In the genomic region with DNA sequence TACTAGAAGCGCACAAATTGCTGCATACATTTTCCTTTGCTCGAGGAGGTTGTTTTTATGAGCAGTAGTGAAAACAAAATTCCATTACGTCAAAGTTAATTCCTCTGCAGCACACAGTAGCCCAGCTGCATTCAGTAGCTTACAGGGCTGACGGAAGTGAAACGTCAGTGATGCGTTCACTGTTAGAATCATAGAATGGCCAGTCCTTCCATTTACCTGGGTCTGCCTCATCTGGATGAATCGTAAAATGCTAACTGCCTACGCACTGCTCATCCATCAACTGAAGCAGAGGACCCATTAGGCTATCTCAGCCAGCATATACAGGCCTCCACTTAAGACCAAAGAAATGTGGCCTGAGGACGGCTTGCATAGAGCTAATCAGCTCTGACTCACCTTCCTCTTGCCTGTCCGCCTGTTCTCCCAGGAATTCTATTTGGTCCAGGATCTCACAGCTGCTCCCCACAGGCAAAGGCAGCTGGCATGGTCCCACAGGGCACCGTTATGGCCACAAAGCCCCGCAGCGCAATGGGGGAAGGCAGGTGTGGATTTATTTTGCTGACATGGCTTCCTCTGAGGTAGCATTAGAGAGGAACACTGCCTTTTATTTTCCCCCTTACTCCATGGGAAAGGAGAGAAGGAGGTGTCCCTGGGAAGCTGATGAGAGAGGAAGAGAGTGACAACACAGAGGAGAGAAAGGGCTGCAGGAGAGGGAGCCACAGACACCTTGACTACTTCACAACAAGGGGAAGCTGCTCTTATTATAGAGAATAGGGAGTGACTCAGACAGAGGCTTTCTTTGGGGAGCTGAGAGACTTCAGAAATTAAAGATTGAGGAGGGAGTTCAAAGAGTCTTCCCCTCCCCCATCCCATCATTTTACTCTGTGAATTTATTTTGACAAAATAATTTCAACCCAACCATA, we compare ENCODE assay signal across 12 cellular contexts.
DNase-seq lines count a peak whose midpoint lies in the region; ATAC-seq and TF ChIP-seq lines count a peak whose summit lies in the region.
"Had no signal": no experiment of that assay in that cellular context is flagged by ENCODE, and none has a peak within 500 bp of the region (broad histone marks: within the 10 kb centered on the region; RNA-seq: fewer than 3 reads in every experiment).

No MANE protein-coding gene starts in this region.

- peak overlapping the region; percentile 90 for H3K27ac Mint-ChIP-seq in chondrocyte (ENCODE audit: unreplicated experiment)
- peak overlapping the region in 3 of 10 donors; percentile 18 to 54 (median 45) for H3K27ac Mint-ChIP-seq in naive thymus-derived CD8-positive, alpha-beta T cell

- POLR2A ChIA-PET in naive thymus-derived CD8-positive, alpha-beta T cell (lab: Charles Lee), result no interaction called here

- no peaks in the 10 kb centered on the region for H3K36me3 Mint-ChIP-seq in chondrocyte (ENCODE audit: low read depth)
- no peaks in the 10 kb centered on the region for H3K36me3 Mint-ChIP-seq in naive thymus-derived CD8-positive, alpha-beta T cell

- no peaks in the 10 kb centered on the region for H3K27me3 Mint-ChIP-seq in chondrocyte (ENCODE audit: low read depth)
- no peaks in the 10 kb centered on the region for H3K27me3 Mint-ChIP-seq in naive thymus-derived CD8-positive, alpha-beta T cell

- H3K4me1 Mint-ChIP-seq in chondrocyte (ENCODE audit: low read depth), result peaks cover 49% of the 10 kb centered on the region
- H3K4me1 Mint-ChIP-seq in naive thymus-derived CD8-positive, alpha-beta T cell, result peaks cover 0 to 5% (median under 1%) of the 10 kb centered on the region in 4 donors

- ATAC-seq in HG02885 (IDR thresholded peaks at IDR 0.05; ENCODE audit: poor library complexity, unreplicated experiment), result no peak
- no peak for ATAC-seq in naive thymus-derived CD8-positive, alpha-beta T cell
- ATAC-seq: GM12878, mucosa of descending colon had no signal

- TF ChIP-seq CTCF in chondrocyte (IDR thresholded peaks at IDR 0.05), result no peak

- no peak overlapping the region for H3K4me3 Mint-ChIP-seq in chondrocyte (ENCODE audit: unreplicated experiment)
- H3K4me3 Mint-ChIP-seq in naive thymus-derived CD8-positive, alpha-beta T cell, result no peak overlapping the region

- no peaks in the 10 kb centered on the region for H3K9me3 Mint-ChIP-seq in chondrocyte (ENCODE audit: low read depth)
- H3K9me3 Mint-ChIP-seq in naive thymus-derived CD8-positive, alpha-beta T cell, result peaks cover 0 to 12% (median 0%) of the 10 kb centered on the region in 9 donors

- DNase-seq in ELF-1 (ENCODE audit: low read depth, low spot score) (peak; percentile 82), NCI-H69 (lab: John Stamatoyannopoulos, UW) (peak; percentile 65), chondrocyte (ENCODE audit: low spot score) (no peak), non-pigmented ciliary epithelial cell (ENCODE audit: low read depth) (peak; percentile 81), OCI-M2 (lab: John Stamatoyannopoulos, UW; ENCODE audit: unreplicated experiment) (no peak)
- no peak for DNase-seq in naive thymus-derived CD8-positive, alpha-beta T cell
- DNase-seq in activated naive CD4-positive, alpha-beta T cell treated with anti-CD3 and anti-CD28 coated beads, Interleukin-2, amount 50 U/mL, for 16 hours, result no peak
- DNase-seq: activated T-cell treated with anti-CD3 and anti-CD28 coated beads, Interleukin-2, amount 50 U/mL, for 48 hours; mucosa of descending colon; NCI-H748 treated with DMSO at 0.1 percent for 48 hours had no signal

Comparison
In these comparisons a context has a peak if more than half of its experiments do, and no peak if none do; other contexts are left out.
1. DNase-seq: peak in ELF-1 (single experiment), NCI-H69 (single experiment) and non-pigmented ciliary epithelial cell (single experiment); none in chondrocyte (single experiment), naive thymus-derived CD8-positive, alpha-beta T cell (0 of 10), activated naive CD4-positive, alpha-beta T cell treated with anti-CD3 and anti-CD28 coated beads, Interleukin-2, amount 50 U/mL, for 16 hours (single experiment) and OCI-M2 (single experiment).